In the genomic region with DNA sequence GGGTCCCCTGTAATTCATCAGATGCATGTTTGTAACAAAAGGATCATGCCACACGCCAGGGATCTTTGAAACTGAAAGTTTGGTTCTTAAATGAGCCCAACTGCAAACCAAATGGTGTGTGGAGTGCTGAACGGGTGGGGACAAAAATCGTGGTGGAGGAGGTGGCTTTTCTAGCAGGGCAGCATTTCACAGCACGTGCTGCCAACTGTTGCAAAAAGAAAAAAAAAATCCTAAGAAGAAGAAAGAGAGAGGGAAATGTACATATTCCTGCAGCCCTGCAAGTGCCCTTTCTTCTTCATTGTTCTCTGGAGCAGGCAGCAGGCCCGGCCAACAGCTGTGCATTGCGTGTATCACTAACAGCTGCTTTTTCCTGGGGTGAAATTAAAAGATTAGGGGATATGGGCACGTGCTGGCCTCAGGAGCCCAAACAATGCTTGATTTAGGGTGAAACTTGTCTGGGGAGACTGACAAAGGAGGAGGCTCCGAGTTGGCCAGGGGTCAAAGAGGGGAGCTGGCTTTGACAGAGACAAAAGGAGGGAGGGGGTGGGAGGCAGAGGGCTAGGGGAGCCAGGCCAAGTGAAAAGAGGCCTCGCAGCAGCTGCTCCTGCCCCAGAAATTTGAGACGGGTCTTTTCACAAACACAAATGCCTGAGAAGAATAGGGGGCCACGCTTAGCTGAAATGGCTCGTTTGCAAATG, we compare ENCODE assay signal across 10 cellular contexts.
DNase-seq lines count a peak whose midpoint lies in the region; ATAC-seq and TF ChIP-seq lines count a peak whose summit lies in the region.
"Had no signal": no experiment of that assay in that cellular context is flagged by ENCODE, and none has a peak within 500 bp of the region (broad histone marks: within the 10 kb centered on the region; RNA-seq: fewer than 3 reads in every experiment).

No MANE protein-coding gene starts in this region.

- H3K4me3 Mint-ChIP-seq in WTC11 (peak overlapping the region; percentile 1), neural crest cell (peak overlapping the region; percentile 63)
- H3K4me3 Mint-ChIP-seq in CD8-positive, alpha-beta memory T cell = no peak overlapping the region

- CTCF ChIA-PET in WTC11 (lab: Charles Lee) = interaction anchor here (0.6 to 2.7 kb wide), 12 partner anchors 10 to 865 kb away, joined by 3 to 30 read pairs (median 4); a partner anchor contains a TSS
- CTCF ChIA-PET in CD8-positive, alpha-beta memory T cell (lab: Charles Lee) = interaction anchor here (0.9 kb wide), 1 partner anchor 17 kb away, joined by 3 read pairs; no protein-coding TSS in a partner anchor

- H3K36me3 ChIP-seq in CD8-positive, alpha-beta memory T cell (ENCODE audit: insufficient read depth, low read length) = no peaks in the 10 kb centered on the region

- POLR2A ChIA-PET in WTC11 (lab: Charles Lee) = interaction anchor here (1.0 to 2.3 kb wide), 4 partner anchors 15 to 74 kb away, joined by 3 to 31 read pairs (median 6); a partner anchor contains a TSS
- POLR2A ChIA-PET in CD8-positive, alpha-beta memory T cell (lab: Charles Lee) = no interaction called here

- H3K4me3 ChIP-seq in CD8-positive, alpha-beta memory T cell (ENCODE audit: low read length) = no peak overlapping the region

- H3K4me1 Mint-ChIP-seq in WTC11 = peaks cover 70% of the 10 kb centered on the region
- H3K4me1 Mint-ChIP-seq in neural crest cell = peaks cover 71% of the 10 kb centered on the region
- H3K4me1 Mint-ChIP-seq in CD8-positive, alpha-beta memory T cell = no peaks in the 10 kb centered on the region

- no peaks in the 10 kb centered on the region for H3K4me1 ChIP-seq in CD8-positive, alpha-beta memory T cell (ENCODE audit: insufficient read depth, low read length)

- peaks cover 23% of the 10 kb centered on the region for H3K36me3 Mint-ChIP-seq in WTC11
- H3K36me3 Mint-ChIP-seq in neural crest cell (ENCODE audit: low read depth) = no peaks in the 10 kb centered on the region
- no peaks in the 10 kb centered on the region for H3K36me3 Mint-ChIP-seq in CD8-positive, alpha-beta memory T cell

- H3K27me3 ChIP-seq in CD8-positive, alpha-beta memory T cell (ENCODE audit: insufficient read depth, low read length, poor library complexity, severe bottlenecking) = no peaks in the 10 kb centered on the region

- peaks cover 25% of the 10 kb centered on the region for H3K27me3 Mint-ChIP-seq in WTC11 (ENCODE audit: low read depth)
- peaks cover 65% of the 10 kb centered on the region for H3K27me3 Mint-ChIP-seq in neural crest cell (ENCODE audit: low read depth)
- H3K27me3 Mint-ChIP-seq in CD8-positive, alpha-beta memory T cell = no peaks in the 10 kb centered on the region

- peaks cover 10% of the 10 kb centered on the region for H3K9me3 Mint-ChIP-seq in WTC11
- H3K9me3 Mint-ChIP-seq in neural crest cell = no peaks in the 10 kb centered on the region
- H3K9me3 Mint-ChIP-seq in CD8-positive, alpha-beta memory T cell = no peaks in the 10 kb centered on the region

- DNase-seq in ELF-1 (ENCODE audit: low read depth, low spot score) (peak; percentile 51), NCI-H2081 (lab: John Stamatoyannopoulos, UW) (peak; percentile 94 to 98), WTC11 (ENCODE audit: low spot score) (peak; percentile 70), neural crest cell (ENCODE audit: low read depth, low spot score) (peak; percentile 39), 8988T (no peak), MV-4-11 (lab: John Stamatoyannopoulos, UW) (no peak)
- DNase-seq in effector CD4-positive, alpha-beta T cell = no peak
- no peak for DNase-seq in CD8-positive, alpha-beta memory T cell
- DNase-seq: activated CD4-positive, alpha-beta T cell treated with anti-CD3 and anti-CD28 coated beads, Interleukin-2, amount 50 U/mL, for 48 hours had no signal

- peak overlapping the region; percentile 96 for H3K27ac Mint-ChIP-seq in WTC11
- peak overlapping the region; percentile 92 for H3K27ac Mint-ChIP-seq in neural crest cell (ENCODE audit: unreplicated experiment)
- peak overlapping the region in 1 of 8 donors; percentile 58 for H3K27ac Mint-ChIP-seq in CD8-positive, alpha-beta memory T cell

- no peak overlapping the region for H3K27ac ChIP-seq in CD8-positive, alpha-beta memory T cell (ENCODE audit: low read depth, low read length)
- H3K27ac ChIP-seq: parathyroid adenoma had no signal

- peak; percentile 61 for ATAC-seq in WTC11

- TF ChIP-seq CTCF in WTC11 (IDR thresholded peaks at IDR 0.05) (no peak), neural crest cell (conservative IDR thresholded peaks at IDR 0.05) (no peak)

- H3K9me3 ChIP-seq in CD8-positive, alpha-beta memory T cell (ENCODE audit: low read length) = no peaks in the 10 kb centered on the region

TF ChIP-seq in WTC11, 78 proteins besides CTCF, POLR2A, EP300 and RAD21:
- TF ChIP-seq, protein P1, sequence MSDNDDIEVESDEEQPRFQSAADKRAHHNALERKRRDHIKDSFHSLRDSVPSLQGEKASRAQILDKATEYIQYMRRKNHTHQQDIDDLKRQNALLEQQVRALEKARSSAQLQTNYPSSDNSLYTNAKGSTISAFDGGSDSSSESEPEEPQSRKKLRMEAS (CRISPR knock-in tag; IDR thresholded peaks at IDR 0.05) = peak; percentile 60
- 0 out of 2 replicates have a peak, but pooled peaks have one; percentile 9 for TF ChIP-seq SMAD3 (CRISPR knock-in tag; IDR thresholded peaks at IDR 0.05; ENCODE audit: borderline replicate concordance)
- TF ChIP-seq, protein P2, sequence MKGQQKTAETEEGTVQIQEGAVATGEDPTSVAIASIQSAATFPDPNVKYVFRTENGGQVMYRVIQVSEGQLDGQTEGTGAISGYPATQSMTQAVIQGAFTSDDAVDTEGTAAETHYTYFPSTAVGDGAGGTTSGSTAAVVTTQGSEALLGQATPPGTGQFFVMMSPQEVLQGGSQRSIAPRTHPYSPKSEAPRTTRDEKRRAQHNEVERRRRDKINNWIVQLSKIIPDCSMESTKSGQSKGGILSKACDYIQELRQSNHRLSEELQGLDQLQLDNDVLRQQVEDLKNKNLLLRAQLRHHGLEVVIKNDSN (CRISPR knock-in tag; IDR thresholded peaks at IDR 0.05) = peak; percentile 50; the same call in 1 of the 2 replicates
- peak; percentile 12 for TF ChIP-seq SP1 (CRISPR knock-in tag; conservative IDR thresholded peaks at IDR 0.05)
- TF ChIP-seq, protein P3, sequence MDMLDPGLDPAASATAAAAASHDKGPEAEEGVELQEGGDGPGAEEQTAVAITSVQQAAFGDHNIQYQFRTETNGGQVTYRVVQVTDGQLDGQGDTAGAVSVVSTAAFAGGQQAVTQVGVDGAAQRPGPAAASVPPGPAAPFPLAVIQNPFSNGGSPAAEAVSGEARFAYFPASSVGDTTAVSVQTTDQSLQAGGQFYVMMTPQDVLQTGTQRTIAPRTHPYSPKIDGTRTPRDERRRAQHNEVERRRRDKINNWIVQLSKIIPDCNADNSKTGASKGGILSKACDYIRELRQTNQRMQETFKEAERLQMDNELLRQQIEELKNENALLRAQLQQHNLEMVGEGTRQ (CRISPR knock-in tag; IDR thresholded peaks at IDR 0.05) = peak; percentile 42
- TF ChIP-seq HMGA2 (CRISPR knock-in tag; IDR thresholded peaks at IDR 0.05) = no peak
- TF ChIP-seq, protein P4, sequence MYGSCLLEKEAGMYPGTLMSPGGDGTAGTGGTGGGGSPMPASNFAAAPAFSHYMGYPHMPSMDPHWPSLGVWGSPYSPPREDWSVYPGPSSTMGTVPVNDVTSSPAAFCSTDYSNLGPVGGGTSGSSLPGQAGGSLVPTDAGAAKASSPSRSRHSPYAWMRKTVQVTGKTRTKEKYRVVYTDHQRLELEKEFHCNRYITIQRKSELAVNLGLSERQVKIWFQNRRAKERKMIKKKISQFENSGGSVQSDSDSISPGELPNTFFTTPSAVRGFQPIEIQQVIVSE (CRISPR knock-in tag; IDR thresholded peaks at IDR 0.05; ENCODE audit: borderline replicate concordance) = no peak
- no peak for TF ChIP-seq FOXK1 (CRISPR knock-in tag; IDR thresholded peaks at IDR 0.05)
- TF ChIP-seq MXD4 (CRISPR knock-in tag; IDR thresholded peaks at IDR 0.05; ENCODE audit: borderline replicate concordance) = no peak

Comparison
In these comparisons a context has a peak if more than half of its experiments do, and no peak if none do; other contexts are left out.
1. DNase-seq: peak in ELF-1 (single experiment), NCI-H2081 (2 of 2), WTC11 (single experiment) and neural crest cell (single experiment); none in 8988T (single experiment), MV-4-11 (single experiment), effector CD4-positive, alpha-beta T cell (single experiment) and CD8-positive, alpha-beta memory T cell (0 of 5).
2. H3K4me3 Mint-ChIP-seq: peak in WTC11 (single experiment) and neural crest cell (single experiment); none in CD8-positive, alpha-beta memory T cell (0 of 7).